ENCODE assay signal across 9 cellular contexts in the genomic region with DNA sequence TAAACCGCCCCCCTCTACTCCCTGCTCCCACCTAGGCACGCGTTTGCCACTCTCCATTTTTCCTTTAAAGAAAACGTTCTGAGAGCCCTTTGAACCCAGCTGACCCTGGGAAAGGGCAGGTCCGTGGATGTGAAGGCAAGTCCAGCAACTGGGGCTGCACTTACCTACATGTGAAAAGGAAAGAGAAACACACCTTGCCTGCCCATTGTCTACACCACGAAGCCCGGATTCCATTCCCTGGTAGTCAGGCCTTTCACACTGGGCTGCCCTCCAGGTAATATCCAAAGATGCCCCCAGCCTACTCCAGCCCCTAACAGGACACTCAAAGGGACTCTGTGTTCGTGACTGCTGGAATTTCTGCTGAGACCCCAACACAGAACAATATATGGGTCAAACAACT.
DNase-seq lines count a peak whose midpoint lies in the region; ATAC-seq and TF ChIP-seq lines count a peak whose summit lies in the region.
"Had no signal": no experiment of that assay in that cellular context is flagged by ENCODE, and none has a peak within 500 bp of the region (broad histone marks: within the 10 kb centered on the region; RNA-seq: fewer than 3 reads in every experiment).

No MANE protein-coding gene starts in this region.

- H3K4me3 Mint-ChIP-seq in nephron, result peak overlapping the region; percentile 82 to 87 (median 86)

- H4K20me1 ChIP-seq in BLaER1 treated with 17β-estradiol and CSF1 and Interleukin-3, amounts not matched to agents 10 nM and 100 nM, result no peaks in the 10 kb centered on the region
- no peaks in the 10 kb centered on the region for H4K20me1 ChIP-seq in Loucy (ENCODE audit: insufficient read depth, low read length, poor library complexity, severe bottlenecking)

- H3K27me3 ChIP-seq in BLaER1 treated with 17β-estradiol and CSF1 and Interleukin-3, amounts not matched to agents 10 nM and 100 nM, result 0 out of 22 replicates have a peak, but pooled peaks cover 0 to 6% (median 0%) of the 10 kb centered on the region in 11 experiments
- no peaks in the 10 kb centered on the region for H3K27me3 ChIP-seq in Loucy (ENCODE audit: insufficient read depth, low read length, poor library complexity, severe bottlenecking)
- H3K27me3 ChIP-seq in effector memory CD4-positive, alpha-beta T cell (replicated peaks; ENCODE audit: control insufficient read depth, insufficient read depth, low read length, poor library complexity, severe bottlenecking), result no peaks in the 10 kb centered on the region

- peak overlapping the region; percentile 88 to 97 (median 91) for H3K4me2 ChIP-seq in BLaER1 treated with 17β-estradiol and CSF1 and Interleukin-3, amounts not matched to agents 10 nM and 100 nM
- peak overlapping the region; percentile 49 for H3K4me2 ChIP-seq in Loucy (ENCODE audit: low read depth, low read length, poor library complexity, severe bottlenecking)

- H3K9me3 ChIP-seq in BLaER1 treated with 17β-estradiol and CSF1 and Interleukin-3, amounts not matched to agents 10 nM and 100 nM (replicated peaks in 1 of 11), result peaks cover 0 to 4% (median 0%) of the 10 kb centered on the region in 11 experiments; a peak in 2 of 22 replicates
- H3K9me3 ChIP-seq in Loucy (ENCODE audit: insufficient read depth, low read depth, low read length), result no peaks in the 10 kb centered on the region
- no peaks in the 10 kb centered on the region for H3K9me3 ChIP-seq in effector memory CD4-positive, alpha-beta T cell (ENCODE audit: control insufficient read depth, low read length)

- H3K4me1 ChIP-seq in BLaER1 treated with 17β-estradiol and CSF1 and Interleukin-3, amounts not matched to agents 10 nM and 100 nM, result peaks cover 21 to 48% (median 37%) of the 10 kb centered on the region in 10 experiments
- H3K4me1 ChIP-seq in Loucy (ENCODE audit: insufficient read depth, low read length, poor library complexity, severe bottlenecking), result peaks cover 71% of the 10 kb centered on the region
- peaks cover 9% of the 10 kb centered on the region for H3K4me1 ChIP-seq in effector memory CD4-positive, alpha-beta T cell (ENCODE audit: control insufficient read depth, insufficient read depth, low read length, poor library complexity, severe bottlenecking)

- H3K9me3 Mint-ChIP-seq in nephron, result no peaks in the 10 kb centered on the region

- H3K79me2 ChIP-seq in Loucy (ENCODE audit: insufficient read depth, low read length), result peaks cover 22% of the 10 kb centered on the region; the same call in 1 of the 2 replicates

- peak overlapping the region; percentile 59 to 81 (median 70); a peak in 19 of 20 replicates for H3K4me3 ChIP-seq in BLaER1 treated with 17β-estradiol and CSF1 and Interleukin-3, amounts not matched to agents 10 nM and 100 nM
- peak overlapping the region; percentile 10 for H3K4me3 ChIP-seq in Loucy (ENCODE audit: low read length, poor library complexity, severe bottlenecking)
- H3K4me3 ChIP-seq in effector memory CD4-positive, alpha-beta T cell (ENCODE audit: insufficient read depth, low read depth, low read length, poor library complexity, severe bottlenecking), result peak overlapping the region; percentile 77

- H3K9me2 ChIP-seq in Loucy (replicated peaks; ENCODE audit: low read depth, low read length), result no peaks in the 10 kb centered on the region

- peak overlapping the region; percentile 64 to 94 (median 93) for H3K27ac Mint-ChIP-seq in nephron

- peak overlapping the region in 10 of 11 experiments; percentile 69 to 84 (median 80); a peak in 21 of 22 replicates for H3K27ac ChIP-seq in BLaER1 treated with 17β-estradiol and CSF1 and Interleukin-3, amounts not matched to agents 10 nM and 100 nM
- H3K27ac ChIP-seq in effector memory CD4-positive, alpha-beta T cell (ENCODE audit: insufficient read depth, low read length, poor library complexity, severe bottlenecking), result no peak overlapping the region

- TF ChIP-seq CTCF in Loucy (conservative IDR thresholded peaks at IDR 0.05; ENCODE audit: low read length) (no peak), nephron (IDR thresholded peaks at IDR 0.05; ENCODE audit: unreplicated experiment in 3 of 3) (no peak)

- no peaks in the 10 kb centered on the region for H3K36me3 Mint-ChIP-seq in nephron (ENCODE audit: low read depth)

- no peak for ATAC-seq in HG03469 (IDR thresholded peaks at IDR 0.05; ENCODE audit: unreplicated experiment)
- no peak for ATAC-seq in activated CD4-positive, CD25-positive, alpha-beta regulatory T cell treated with anti-CD3 and anti-CD28 coated beads, Interleukin-2, amount 50 U/mL, for 24 hours

- H3K27me3 Mint-ChIP-seq in nephron (ENCODE audit: low read depth), result peaks cover 12% of the 10 kb centered on the region

- peaks cover 48% of the 10 kb centered on the region for H3K4me1 Mint-ChIP-seq in nephron

- no peaks in the 10 kb centered on the region for H3K36me3 ChIP-seq in BLaER1 treated with 17β-estradiol and CSF1 and Interleukin-3, amounts not matched to agents 10 nM and 100 nM
- no peaks in the 10 kb centered on the region for H3K36me3 ChIP-seq in Loucy (ENCODE audit: insufficient read depth, low read length)
- H3K36me3 ChIP-seq in effector memory CD4-positive, alpha-beta T cell (ENCODE audit: control insufficient read depth, insufficient read depth, low read length), result no peaks in the 10 kb centered on the region

- H2AFZ ChIP-seq in Loucy (ENCODE audit: low read length), result no peak overlapping the region

- H3K9ac ChIP-seq in BLaER1 treated with 17β-estradiol and CSF1 and Interleukin-3, amounts not matched to agents 10 nM and 100 nM, result peak overlapping the region; percentile 65 to 85 (median 81); a peak in 21 of 22 replicates
- H3K9ac ChIP-seq in Loucy (ENCODE audit: low read depth, low read length, poor library complexity, severe bottlenecking), result peak overlapping the region; percentile 82

- DNase-seq in effector memory CD4-positive, alpha-beta T cell, result no peak
- DNase-seq in NK-92 (lab: John Stamatoyannopoulos, UW; ENCODE audit: unreplicated experiment) (no peak), dedifferentiated amniotic fluid mesenchymal stem cell (ENCODE audit: extremely low spot score) (no peak)
- DNase-seq: DMS79 treated with DMSO at 0.1 percent for 48 hours had no signal

- no peaks in the 10 kb centered on the region for H3F3A ChIP-seq in Loucy (ENCODE audit: low read depth)

Comparison
In these comparisons a context has a peak if more than half of its experiments do, and no peak if none do; other contexts are left out.
1. H3K4me3 ChIP-seq: peak in every context shown above with its lines; median percentile 77 in effector memory CD4-positive, alpha-beta T cell; 70 in BLaER1 treated with 17β-estradiol and CSF1 and Interleukin-3, amounts not matched to agents 10 nM and 100 nM; 10 in Loucy.